8 cellular contexts compared by ENCODE assay signal in genomic region chr19:12913011-12913561, GRCh38. TPM values are rescaled to one million over a fixed set of nuclear protein-coding genes. Genes with fewer than 3 reads are reported as not detected.
DNase-seq lines count a peak whose midpoint lies in the region; ATAC-seq and TF ChIP-seq lines count a peak whose summit lies in the region.

No MANE protein-coding gene starts in this region.

- H3K9me3 ChIP-seq in heart right ventricle = no peaks in the 10 kb centered on the region

- peak overlapping the region; percentile 94 for H3K27ac Mint-ChIP-seq in WTC11

- peak; percentile 93 for DNase-seq in Ammon's horn (ENCODE audit: low spot score)
- peak; percentile 99 for DNase-seq in NCI-H1092 (lab: John Stamatoyannopoulos, UW)
- DNase-seq in WTC11 (ENCODE audit: low spot score) = peak; percentile 67
- DNase-seq in heart right ventricle = peak; percentile 71 to 75
- peak; percentile 92 for DNase-seq in posterior vena cava (ENCODE audit: low spot score)
- no peak for DNase-seq in stimulated activated CD4-positive, alpha-beta T cell treated with anti-CD3 and anti-CD28 coated beads, Interleukin-1b, Interleukin-23, amount 100 ng/mL, for 48 hours
- no peak for DNase-seq in erythroblast (lab: John Stamatoyannopoulos, UW)

- no peak for TF ChIP-seq POLR2A in erythroblast (IDR thresholded peaks at IDR 0.05; ENCODE audit: low read length)

- CTCF ChIA-PET in WTC11 (lab: Charles Lee) = interaction anchor here (0.7 to 3.7 kb wide), 12 partner anchors 16 to 152 kb away, joined by 3 to 31 read pairs (median 4); partner anchors contain the start of gene GCDH

- WGBS in heart right ventricle, 2 donors = 2 to 4% methylated on average over 22 of the region's 22 CpGs

- H3K27me3 ChIP-seq in heart right ventricle = no peaks in the 10 kb centered on the region

- no peaks in the 10 kb centered on the region for H3K36me3 ChIP-seq in heart right ventricle

- intact Hi-C loops in heart right ventricle (cut with DNase I) (no loop called here), posterior vena cava (cut with DNase I) (no loop called here)

- peak; percentile 80 for ATAC-seq in WTC11
- ATAC-seq in heart right ventricle = peak; percentile 77 to 92 (median 86)
- ATAC-seq in HG03378 (IDR thresholded peaks at IDR 0.05; ENCODE audit: unreplicated experiment) = no peak

- peaks cover 27% of the 10 kb centered on the region for H3K4me1 Mint-ChIP-seq in WTC11

- POLR2A ChIA-PET in WTC11 (lab: Charles Lee) = interaction anchor here (0.5 to 1.8 kb wide), 8 partner anchors 9 to 247 kb away, joined by 3 to 9 read pairs (median 5); partner anchors contain the start of genes DNASE2, GCDH, MAN2B1 and WDR83

- TF ChIP-seq CTCF in WTC11 (IDR thresholded peaks at IDR 0.05) (no peak), heart right ventricle (IDR thresholded peaks at IDR 0.05) (no peak)

- peak overlapping the region in 9 of 10 donors; percentile 41 to 80 (median 67) for H3K27ac ChIP-seq in heart right ventricle

- peaks cover 4 to 26% (median 20%) of the 10 kb centered on the region in 9 donors for H3K4me1 ChIP-seq in heart right ventricle

- H3K4me3 ChIP-seq in heart right ventricle = peak overlapping the region in 8 of 10 donors; percentile 2 to 40 (median 26)

- peaks cover 10% of the 10 kb centered on the region for H3K27me3 Mint-ChIP-seq in WTC11 (ENCODE audit: low read depth)

- no peaks in the 10 kb centered on the region for H3K36me3 Mint-ChIP-seq in WTC11

- H3K4me3 Mint-ChIP-seq in WTC11 = peak overlapping the region; percentile 53

- H3K9me3 Mint-ChIP-seq in WTC11 = no peaks in the 10 kb centered on the region

TF ChIP-seq in WTC11, 78 proteins besides CTCF, POLR2A, EP300 and RAD21:
- TF ChIP-seq ZNF263 (CRISPR knock-in tag; IDR thresholded peaks at IDR 0.05; ENCODE audit: low read depth) (no peak), ATF2 (CRISPR knock-in tag; IDR thresholded peaks at IDR 0.05; ENCODE audit: borderline replicate concordance, low read depth) (no peak), FOXP4 (CRISPR knock-in tag; IDR thresholded peaks at IDR 0.05) (peak; percentile 57; the same call in 1 of the 2 replicates), ZSCAN18 (CRISPR knock-in tag; IDR thresholded peaks at IDR 0.05) (no peak), GABPB1 (CRISPR knock-in tag; IDR thresholded peaks at IDR 0.05) (0 out of 2 replicates have a peak, but pooled peaks have one; percentile 22)

RNA-seq across cellular contexts. Expression of gene SYCE2, which starts 6.0 kb away (rescaled TPM):
- total RNA-seq in WTC11 (2021) = 1.1 to 2.2 TPM (median 1.9 TPM) in 3 replicates
- under 1 TPM in 1 of 10 donors, not detected in 9; 0.21 TPM for total RNA-seq in heart right ventricle
- polyA plus RNA-seq in heart right ventricle = under 1 TPM; 0.10 to 0.22 TPM
- not detected for total RNA-seq in posterior vena cava

RNA-seq across cellular contexts. Expression of gene FARSA, which starts 20.4 kb away (rescaled TPM):
- 103 to 108 TPM (median 106 TPM) in 3 replicates for total RNA-seq in WTC11 (2021)
- 10 to 100 TPM; 31.0 to 53.0 (median 38.5) TPM for total RNA-seq in heart right ventricle
- polyA plus RNA-seq in heart right ventricle = 10 to 100 TPM; 23.2 to 81.4 TPM
- total RNA-seq in posterior vena cava = 10 to 100 TPM; 30.8 to 31.1 TPM

RNA-seq across cellular contexts. Expression of gene GCDH, which starts 22.1 kb away (rescaled TPM):
- total RNA-seq in WTC11 (2021) (58.6 to 69.0 TPM (median 59.8 TPM) in 3 replicates), heart right ventricle (10 to 100 TPM; 32.4 to 53.2 (median 45.1) TPM), posterior vena cava (10 to 100 TPM in 1 of 2 donors, 1 to 10 TPM in 1; 8.5 to 14.6 TPM)
- 10 to 100 TPM; 22.6 to 72.3 TPM for polyA plus RNA-seq in heart right ventricle

RNA-seq across cellular contexts. Expression of gene CALR, which starts 25.3 kb away (rescaled TPM):
- total RNA-seq in WTC11 (2021) (977 to 1,088 TPM (median 978 TPM) in 3 replicates), heart right ventricle (100 to 1,000 TPM; 265 to 683 (median 348) TPM), posterior vena cava (100 to 1,000 TPM; 629 to 855 TPM)
- polyA plus RNA-seq in heart right ventricle = 100 to 1,000 TPM; 197 to 830 TPM

RNA-seq across cellular contexts. Expression of gene KLF1, which starts 26.1 kb away (rescaled TPM):
- total RNA-seq in WTC11 (2021) = 0.32 to 0.89 TPM (median 0.72 TPM) in 3 replicates
- total RNA-seq in heart right ventricle = under 1 TPM in 1 of 10 donors, not detected in 9; 0.13 TPM
- not detected for polyA plus RNA-seq in heart right ventricle
- under 1 TPM in 1 of 2 donors, not detected in 1; 0.33 TPM for total RNA-seq in posterior vena cava

Comparison
In these comparisons a context has a peak if more than half of its experiments do, and no peak if none do; other contexts are left out.
1. DNase-seq: peak in Ammon's horn (single experiment), NCI-H1092 (single experiment), WTC11 (single experiment), heart right ventricle (2 of 2) and posterior vena cava (single experiment); none in stimulated activated CD4-positive, alpha-beta T cell treated with anti-CD3 and anti-CD28 coated beads, Interleukin-1b, Interleukin-23, amount 100 ng/mL, for 48 hours (single experiment) and erythroblast (0 of 2).